Comparison of ENCODE assay signal across 9 cellular contexts in genomic region chr2:20665261-20666113, GRCh38. TPM values are rescaled to one million over a fixed set of nuclear protein-coding genes. Genes with fewer than 3 reads are reported as not detected.
DNase-seq lines count a peak whose midpoint lies in the region; ATAC-seq and TF ChIP-seq lines count a peak whose summit lies in the region.
"Had no signal": no experiment of that assay in that cellular context is flagged by ENCODE, and none has a peak within 500 bp of the region (broad histone marks: within the 10 kb centered on the region; RNA-seq: fewer than 3 reads in every experiment).

No MANE protein-coding gene starts in this region.

- no peak overlapping the region for H3K9ac ChIP-seq in mucosa of rectum (ENCODE audit: low read depth in 1 of 2, low read length in 2 of 2)

- H3K4me1 ChIP-seq in mucosa of rectum (ENCODE audit: control insufficient read depth in 2 of 2, insufficient read depth in 2 of 2, low read length in 2 of 2) (peaks cover 8 to 14% of the 10 kb centered on the region in 2 donors), upper lobe of left lung (peaks cover 21 to 55% (median 30%) of the 10 kb centered on the region in 4 donors)

- H3K27me3 Mint-ChIP-seq in activated naive CD8-positive, alpha-beta T cell, result peaks cover 35% of the 10 kb centered on the region
- H3K27me3 Mint-ChIP-seq in activated naive CD8-positive, alpha-beta T cell treated with anti-CD3 and anti-CD28 coated beads for 36 hours, result peaks cover 91% of the 10 kb centered on the region
- peaks cover 95% of the 10 kb centered on the region for H3K27me3 Mint-ChIP-seq in brain

- H3K4me3 ChIP-seq in mucosa of rectum (ENCODE audit: low read length in 2 of 2) (peak overlapping the region; percentile 43 to 56), upper lobe of left lung (peak overlapping the region in 3 of 4 donors; percentile 42 to 52 (median 51))

- no peak for DNase-seq in activated naive CD8-positive, alpha-beta T cell treated with anti-CD3 and anti-CD28 coated beads for 36 hours
- DNase-seq in upper lobe of left lung (peak in 1 of 2 donors; percentile 83), GM10248 (ENCODE audit: extremely low spot score) (no peak), nucleus accumbens (lab: John Stamatoyannopoulos, UW) (no peak)
- no peak for DNase-seq in activated CD8-positive, alpha-beta memory T cell treated with anti-CD3 and anti-CD28 coated beads, Interleukin-2, amount 50 U/mL, for 48 hours
- DNase-seq: T-helper 9 cell had no signal

- H3K9me3 Mint-ChIP-seq in activated naive CD8-positive, alpha-beta T cell (ENCODE audit: low read depth), result no peaks in the 10 kb centered on the region
- no peaks in the 10 kb centered on the region for H3K9me3 Mint-ChIP-seq in activated naive CD8-positive, alpha-beta T cell treated with anti-CD3 and anti-CD28 coated beads for 36 hours
- peaks cover 0 to 4% (median 0%) of the 10 kb centered on the region in 5 experiments for H3K9me3 Mint-ChIP-seq in brain

- H3K27me3 ChIP-seq in mucosa of rectum (ENCODE audit: control insufficient read depth in 2 of 2, insufficient read depth in 2 of 2, low read length in 2 of 2) (peaks cover 73 to 74% of the 10 kb centered on the region in 2 donors), upper lobe of left lung (peaks cover 0 to 58% (median 28%) of the 10 kb centered on the region in 4 donors)

- no peak for TF ChIP-seq EP300 in upper lobe of left lung (IDR thresholded peaks at IDR 0.05)

- no peaks in the 10 kb centered on the region for H3K36me3 ChIP-seq in mucosa of rectum (ENCODE audit: control insufficient read depth in 2 of 2, insufficient read depth in 2 of 2, low read length in 2 of 2)
- no peaks in the 10 kb centered on the region for H3K36me3 ChIP-seq in upper lobe of left lung

- no peak for ATAC-seq in upper lobe of left lung (ENCODE audit: low FRiP score in 2 of 2)

- no peaks in the 10 kb centered on the region for H3K36me3 Mint-ChIP-seq in activated naive CD8-positive, alpha-beta T cell
- no peaks in the 10 kb centered on the region for H3K36me3 Mint-ChIP-seq in activated naive CD8-positive, alpha-beta T cell treated with anti-CD3 and anti-CD28 coated beads for 36 hours
- H3K36me3 Mint-ChIP-seq in brain, result no peaks in the 10 kb centered on the region

- no peak for TF ChIP-seq POLR2A in upper lobe of left lung (IDR thresholded peaks at IDR 0.05)

- CTCF ChIA-PET in GM10248 (lab: Yijun Ruan, JAX), result interaction anchor here (0.9 to 10.0 kb wide), 9 partner anchors 10 to 298 kb away, joined by 3 to 247 read pairs (median 8); partner anchors contain the start of gene HS1BP3

- POLR2A ChIA-PET in GM10248 (lab: Yijun Ruan, JAX), result interaction anchor here (2.5 kb wide), 1 partner anchor 218 kb away, joined by 14 read pairs; the partner anchor contains the start of gene RHOB

- H3K4me1 Mint-ChIP-seq in activated naive CD8-positive, alpha-beta T cell (ENCODE audit: low read depth), result peaks cover 13% of the 10 kb centered on the region
- peaks cover 14% of the 10 kb centered on the region for H3K4me1 Mint-ChIP-seq in activated naive CD8-positive, alpha-beta T cell treated with anti-CD3 and anti-CD28 coated beads for 36 hours
- H3K4me1 Mint-ChIP-seq in brain, result peaks cover 15% of the 10 kb centered on the region

- TF ChIP-seq CTCF in brain (conservative IDR thresholded peaks at IDR 0.05) (no peak), upper lobe of left lung (IDR thresholded peaks at IDR 0.05) (no peak), GM10248 (IDR thresholded peaks at IDR 0.05; ENCODE audit: control extremely low read depth, extremely low read depth, low read depth, missing control alignments) (no peak)

- peak overlapping the region; percentile 83 for H3K4me3 Mint-ChIP-seq in activated naive CD8-positive, alpha-beta T cell
- no peak overlapping the region for H3K4me3 Mint-ChIP-seq in activated naive CD8-positive, alpha-beta T cell treated with anti-CD3 and anti-CD28 coated beads for 36 hours
- peak overlapping the region; percentile 70 to 80 (median 74) for H3K4me3 Mint-ChIP-seq in brain

- no peaks in the 10 kb centered on the region for H3K9me3 ChIP-seq in mucosa of rectum (ENCODE audit: control insufficient read depth in 2 of 2, low read length in 2 of 2)
- peaks cover 0 to 6% (median 0%) of the 10 kb centered on the region in 4 donors for H3K9me3 ChIP-seq in upper lobe of left lung

- H3K27ac ChIP-seq in mucosa of rectum (ENCODE audit: low read depth in 2 of 2, low read length in 2 of 2) (no peak overlapping the region), upper lobe of left lung (no peak overlapping the region)

- no peak overlapping the region for H3K27ac Mint-ChIP-seq in activated naive CD8-positive, alpha-beta T cell
- H3K27ac Mint-ChIP-seq in activated naive CD8-positive, alpha-beta T cell treated with anti-CD3 and anti-CD28 coated beads for 36 hours, result no peak overlapping the region
- H3K27ac Mint-ChIP-seq in brain, result peak overlapping the region in 1 of 5 experiments; percentile 64

- 6 to 8% methylated on average over 18 to 56 of the region's 56 CpGs for WGBS in upper lobe of left lung, 2 donors

RNA-seq across cellular contexts. Expression of gene GDF7, which starts 1.5 kb away (rescaled TPM):
- total RNA-seq in activated naive CD8-positive, alpha-beta T cell treated with anti-CD3 and anti-CD28 coated beads for 36 hours, result not detected
- polyA plus RNA-seq in brain (ENCODE audit: insufficient read depth, low read depth, low replicate concordance), result 0.10 TPM
- total RNA-seq in upper lobe of left lung, result 1 to 10 TPM in 1 of 6 donors, under 1 TPM in 5; under 0.01 to 1.8 (median 0.44) TPM

RNA-seq across cellular contexts. Expression of gene HS1BP3, which starts 14.6 kb away (rescaled TPM):
- 1 to 10 TPM; 5.9 to 6.0 TPM for total RNA-seq in activated naive CD8-positive, alpha-beta T cell treated with anti-CD3 and anti-CD28 coated beads for 36 hours
- 46.7 TPM for polyA plus RNA-seq in brain (ENCODE audit: insufficient read depth, low read depth, low replicate concordance)
- total RNA-seq in upper lobe of left lung, result 10 to 100 TPM; 41.0 to 45.8 (median 42.7) TPM

Comparison
In these comparisons a context has a peak if more than half of its experiments do, and no peak if none do; other contexts are left out.
1. RNA of gene HS1BP3, which starts 14.6 kb away (total RNA-seq): 41.0 to 45.8 TPM in upper lobe of left lung; 5.9 to 6.0 TPM in activated naive CD8-positive, alpha-beta T cell treated with anti-CD3 and anti-CD28 coated beads for 36 hours; every median in the first group is over 4 times any median in the second.